Comparison of ENCODE assay signal across 18 cellular contexts in genomic region chr5:5182508-5183191, GRCh38. TPM values are rescaled to one million over a fixed set of nuclear protein-coding genes. Genes with fewer than 3 reads are reported as not detected.
"Had no signal": no experiment of that assay in that cellular context is flagged by ENCODE, and none has a peak within 500 bp of the region (broad histone marks: within the 10 kb centered on the region; RNA-seq: fewer than 3 reads in every experiment).

No MANE protein-coding gene starts in this region.

- FAIRE-seq: TTC549 had no signal

- H3K4me3 ChIP-seq: skin epidermis, tibial artery had no signal

- H3K36me3 ChIP-seq: brain microvascular endothelial cell, tibial artery had no signal

- H3K4me1 ChIP-seq: parathyroid adenoma, tibial artery had no signal

- DNase-seq: activated CD4-positive, alpha-beta T cell treated with anti-CD3 and anti-CD28 coated beads, Interleukin-2, amount 10 ng/mL, durations not matched to agents 7 days and 5 days; activated CD4-positive, CD25-positive, alpha-beta regulatory T cell; activated effector memory CD4-positive, alpha-beta T cell treated with Interleukin-2 at 50 U/mL for 16 hours; activated T-cell treated with anti-CD3 and anti-CD28 coated beads, Interleukin-2, amount 50 U/mL, for 24 hours; amniotic stem cell; brain microvascular endothelial cell; foreskin fibroblast; kidney glomerular epithelial cell; T-helper 17 cell; tibial artery had no signal

- H3K79me2 ChIP-seq: parathyroid adenoma had no signal

- H3K27me3 ChIP-seq: brain microvascular endothelial cell, tibial artery had no signal

- H3K9me3 Mint-ChIP-seq: activated CD4-positive, alpha-beta T cell treated with anti-CD3 and anti-CD28 coated beads, Interleukin-2, amount 10 ng/mL, durations not matched to agents 7 days and 5 days; activated naive CD4-positive, alpha-beta T cell treated with anti-CD3 and anti-CD28 coated beads, Interleukin-2, amount 50 U/mL, for 72 hours; activated T-cell treated with anti-CD3 and anti-CD28 coated beads, Interleukin-2, amount 50 U/mL, for 24 hours had no signal

- H3K27ac Mint-ChIP-seq: activated CD4-positive, alpha-beta T cell treated with anti-CD3 and anti-CD28 coated beads, Interleukin-2, amount 10 ng/mL, durations not matched to agents 7 days and 5 days; activated T-cell treated with anti-CD3 and anti-CD28 coated beads, Interleukin-2, amount 50 U/mL, for 24 hours; T-helper 17 cell had no signal

- H3K27ac ChIP-seq: brain microvascular endothelial cell, parathyroid adenoma, skin epidermis, tibial artery had no signal

- H3K4me1 Mint-ChIP-seq: activated CD4-positive, alpha-beta T cell treated with anti-CD3 and anti-CD28 coated beads, Interleukin-2, amount 10 ng/mL, durations not matched to agents 7 days and 5 days; T-helper 17 cell had no signal

- H3K9ac ChIP-seq: parathyroid adenoma had no signal

- H3K9me3 ChIP-seq: tibial artery had no signal

- H3K4me3 Mint-ChIP-seq: activated CD4-positive, alpha-beta T cell treated with anti-CD3 and anti-CD28 coated beads, Interleukin-2, amount 10 ng/mL, durations not matched to agents 7 days and 5 days; activated T-cell treated with anti-CD3 and anti-CD28 coated beads, Interleukin-2, amount 50 U/mL, for 24 hours; T-helper 17 cell had no signal

- ATAC-seq: esophagus mucosa, SK-N-SH treated with all-trans-retinoic acid at 6 μM for 48 hours, T-helper 17 cell had no signal

- H2AFZ ChIP-seq: parathyroid adenoma had no signal

RNA-seq across cellular contexts. Expression of gene ADAMTS16, which starts 42.5 kb away (rescaled TPM):
- total RNA-seq: activated CD4-positive, alpha-beta T cell treated with anti-CD3 and anti-CD28 coated beads, Interleukin-2, amount 10 ng/mL, durations not matched to agents 7 days and 5 days; activated naive CD4-positive, alpha-beta T cell treated with anti-CD3 and anti-CD28 coated beads, Interleukin-2, amount 50 U/mL, for 72 hours; dermis microvascular lymphatic vessel endothelial cell; esophagus mucosa; T-helper 17 cell had no signal
- polyA plus RNA-seq: liver had no signal
